6 cellular contexts compared by ENCODE assay signal in genomic region chr2:132259276-132259675, GRCh38.
DNase-seq lines count a peak whose midpoint lies in the region; ATAC-seq, FAIRE-seq and TF ChIP-seq lines count a peak whose summit lies in the region.
"Not testable (repeated sequence)": the region's sequence is repeated elsewhere in the genome, so short reads cannot be mapped to it uniquely, and the experiment has no call there.

No MANE protein-coding gene starts in this region.

- FAIRE-seq in astrocyte (lab: Jason Lieb, UNC) (peak; percentile 50), bronchial epithelial cell (lab: Jason Lieb, UNC) (peak; percentile 100), HepG2 (lab: Jason Lieb, UNC) (peak; percentile 72)

- TF ChIP-seq EP300 in esophagus muscularis mucosa (IDR thresholded peaks at IDR 0.05); HepG2 (IDR thresholded peaks at IDR 0.05; ENCODE audit: low read depth in 2 of 2, low read length in 2 of 2); HepG2 (CRISPR knock-in tag; IDR thresholded peaks at IDR 0.05; ENCODE audit: borderline replicate concordance): not testable (repeated sequence)

- not testable (repeated sequence) for H3K4me1 ChIP-seq in astrocyte (ENCODE audit: insufficient read depth, low read length); HepG2 (ENCODE audit: insufficient read depth, low read length); osteoblast (ENCODE audit: insufficient read depth, low read length)
- H3K4me1 ChIP-seq in esophagus muscularis mucosa = peaks cover 9 to 17% (median 12%) of the 10 kb centered on the region in 4 donors

- not testable (repeated sequence) for H3K9ac ChIP-seq in astrocyte (ENCODE audit: low read length); HepG2 (ENCODE audit: insufficient read depth, low read depth, low read length)

- ATAC-seq in HepG2 = not testable (repeated sequence)

- not testable (repeated sequence) for H3K4me1 Mint-ChIP-seq in astrocyte (ENCODE audit: low read depth, unreplicated experiment)

- not testable (repeated sequence) for H4K20me1 ChIP-seq in astrocyte (ENCODE audit: insufficient read depth, low read length); HepG2 (ENCODE audit: insufficient read depth, low read length); osteoblast (ENCODE audit: insufficient read depth, low read length)

- H3K4me3 ChIP-seq in astrocyte (ENCODE audit: insufficient read depth, low read depth, low read length); bronchial epithelial cell (ENCODE audit: low read depth, low read length); esophagus muscularis mucosa; HepG2 (replicated peaks in 1 of 3; ENCODE audit: insufficient read depth in 1 of 3, low read depth in 2 of 3, low read length in 3 of 3); osteoblast (ENCODE audit: insufficient read depth, low read length): not testable (repeated sequence)

- intact Hi-C loops in esophagus muscularis mucosa (cut with DNase I); HepG2 (cut with micrococcal nuclease; ENCODE audit: unreplicated experiment): not testable (repeated sequence)

- POLR2A ChIA-PET in HepG2 (lab: Yijun Ruan, JAX) = not testable (repeated sequence)

- not testable (repeated sequence) for H3K79me2 ChIP-seq in astrocyte (ENCODE audit: insufficient read depth, low read length); HepG2 (ENCODE audit: insufficient read depth, low read length); osteoblast (ENCODE audit: insufficient read depth, low read length)

- DNase-seq in GM13977 (ENCODE audit: low spot score) (peak; percentile 0), esophagus muscularis mucosa (ENCODE audit: extremely low spot score) (peak; percentile 87), osteoblast (ENCODE audit: insufficient read length, low spot score, missing footprints) (peak; percentile 31)
- DNase-seq in astrocyte (ENCODE audit: low read depth); bronchial epithelial cell (ENCODE audit: low read depth); HepG2 (ENCODE audit: low spot score): not testable (repeated sequence)

- not testable (repeated sequence) for H3K27ac Mint-ChIP-seq in astrocyte (ENCODE audit: unreplicated experiment)

- not testable (repeated sequence) for H3K36me3 ChIP-seq in astrocyte (ENCODE audit: insufficient read depth, low read length); bronchial epithelial cell (ENCODE audit: control insufficient read depth, insufficient read depth, low read length); esophagus muscularis mucosa; HepG2 (replicated peaks in 1 of 2; ENCODE audit: control insufficient read depth in 1 of 2, insufficient read depth in 2 of 2, low read length in 2 of 2); osteoblast (ENCODE audit: insufficient read depth, low read length)

- not testable (repeated sequence) for H3K36me3 Mint-ChIP-seq in astrocyte (ENCODE audit: low read depth, unreplicated experiment)

- BruUV-seq in HepG2 (replicated peaks; lab: Mats Ljungman, UMichigan) = not testable (repeated sequence)

- TF ChIP-seq CTCF in GM13977 (IDR thresholded peaks at IDR 0.05; ENCODE audit: extremely low read depth, insufficient read depth, missing control alignments); astrocyte (IDR thresholded peaks at IDR 0.05; ENCODE audit: insufficient read depth, low read depth, low read length); bronchial epithelial cell (IDR thresholded peaks at IDR 0.05; ENCODE audit: insufficient read depth, low read length, severe bottlenecking); esophagus muscularis mucosa (IDR thresholded peaks at IDR 0.05); HepG2 (CRISPR knock-in tag; IDR thresholded peaks at IDR 0.05); osteoblast (IDR thresholded peaks at IDR 0.05; ENCODE audit: extremely low read depth, low read depth, low read length): not testable (repeated sequence)

- not testable (repeated sequence) for H3K4me3 Mint-ChIP-seq in astrocyte (ENCODE audit: unreplicated experiment)

- not testable (repeated sequence) for TF ChIP-seq RAD21 in HepG2 (CRISPR knock-in tag; IDR thresholded peaks at IDR 0.05)

- H3K27ac ChIP-seq in astrocyte (ENCODE audit: low read depth, low read length); esophagus muscularis mucosa (replicated peaks in 1 of 4); HepG2 (ENCODE audit: extremely low read length, insufficient read depth, low read length); osteoblast (ENCODE audit: low read depth, low read length): not testable (repeated sequence)

- not testable (repeated sequence) for H3K9me3 Mint-ChIP-seq in astrocyte (ENCODE audit: unreplicated experiment)

- H3K27me3 Mint-ChIP-seq in astrocyte (ENCODE audit: low read depth, unreplicated experiment) = not testable (repeated sequence)

- not testable (repeated sequence) for H3K4me2 ChIP-seq in astrocyte (ENCODE audit: low read length); HepG2 (ENCODE audit: low read depth, low read length); osteoblast (ENCODE audit: insufficient read depth, low read length)

- CTCF ChIA-PET in HepG2 (lab: Yijun Ruan, JAX; ENCODE audit: low intra/inter-chr PET ratio, low total read pairs) = not testable (repeated sequence)

- in situ Hi-C loops in GM13977 (cut with MboI; ENCODE audit: low pct_unique_long_range_greater_than_20kb, low sequenced_read_pairs, unreplicated experiment); HepG2 (cut with HindIII; ENCODE audit: extremely low pct_ligation_motif_present, low pct_unique_long_range_greater_than_20kb): not testable (repeated sequence)

- not testable (repeated sequence) for H3K27me3 ChIP-seq in astrocyte (ENCODE audit: insufficient read depth, low read length); bronchial epithelial cell (ENCODE audit: control insufficient read depth, insufficient read depth, low read length); HepG2 (ENCODE audit: control insufficient read depth in 1 of 2, insufficient read depth in 2 of 2, low read length in 2 of 2); osteoblast (ENCODE audit: insufficient read depth, low read length)
- H3K27me3 ChIP-seq in esophagus muscularis mucosa = peaks cover 0 to 54% (median 16%) of the 10 kb centered on the region in 4 donors

- TF ChIP-seq POLR2A in esophagus muscularis mucosa (IDR thresholded peaks at IDR 0.05; ENCODE audit: low read depth); HepG2 (IDR thresholded peaks at IDR 0.05; ENCODE audit: insufficient read depth in 1 of 2, low read depth in 2 of 2, low read length in 2 of 2): not testable (repeated sequence)

- 85% methylated on average over 12 of the region's 13 CpGs for WGBS in esophagus muscularis mucosa
- WGBS in HepG2 (ENCODE audit: low lambda C conversion rate) = 50% methylated on average over 13 of the region's 13 CpGs

- not testable (repeated sequence) for H2AFZ ChIP-seq in astrocyte (ENCODE audit: low read depth, low read length); HepG2 (ENCODE audit: low read length); osteoblast (ENCODE audit: low read length)

- H3K9me3 ChIP-seq in astrocyte (ENCODE audit: insufficient read depth, low read depth, low read length); esophagus muscularis mucosa; osteoblast (ENCODE audit: low read depth, low read length): not testable (repeated sequence)
- peaks cover 35% of the 10 kb centered on the region for H3K9me3 ChIP-seq in HepG2 (ENCODE audit: low read length)
